ENCODE assay signal across 8 cellular contexts in genomic region chr2:16508061-16508851, GRCh38.
DNase-seq lines count a peak whose midpoint lies in the region; ATAC-seq and TF ChIP-seq lines count a peak whose summit lies in the region.

No MANE protein-coding gene starts in this region.

- H3K27me3 ChIP-seq in H9 (ENCODE audit: insufficient read depth, low read length), result no peaks in the 10 kb centered on the region; the same call in 1 of the 2 replicates
- peaks cover 19% of the 10 kb centered on the region for H3K27me3 ChIP-seq in neural progenitor cell

- no peak overlapping the region for H3K18ac ChIP-seq in H9 (ENCODE audit: insufficient read length, low read depth, low read length)

- WGBS in H9 (ENCODE audit: extremely low coverage, insufficient read length, low lambda C conversion rate), result no CpG with 5 or more reads among the region's 57 CpGs

- H3K27ac ChIP-seq in C4-2B (no peak overlapping the region), H9 (ENCODE audit: insufficient read length, low read depth, low read length) (no peak overlapping the region), RWPE1 (no peak overlapping the region), neural progenitor cell (no peak overlapping the region)

- H3K79me2 ChIP-seq in H9 (ENCODE audit: insufficient read depth, low read length) (no peaks in the 10 kb centered on the region), neural progenitor cell (ENCODE audit: low read depth) (no peaks in the 10 kb centered on the region)

- H3K4ac ChIP-seq in H9 (ENCODE audit: low read depth, low read length), result no peak overlapping the region

- H2BK20ac ChIP-seq in H9 (ENCODE audit: low read depth, low read length, poor library complexity, severe bottlenecking), result no peak overlapping the region

- no peak overlapping the region for H2BK5ac ChIP-seq in H9 (ENCODE audit: insufficient read length, low read length)

- TF ChIP-seq CTCF in C4-2B (conservative IDR thresholded peaks at IDR 0.05), result peak; percentile 88
- peak; percentile 90 for TF ChIP-seq CTCF in H9 (conservative IDR thresholded peaks at IDR 0.05)
- peak; percentile 55; the same call in 1 of the 2 replicates for TF ChIP-seq CTCF in RWPE1 (conservative IDR thresholded peaks at IDR 0.05; ENCODE audit: low read depth)
- TF ChIP-seq CTCF in fibroblast of pulmonary artery (IDR thresholded peaks at IDR 0.05; ENCODE audit: low read length, missing control alignments), result peak; percentile 34
- peak; percentile 87 for TF ChIP-seq CTCF in neural progenitor cell (IDR thresholded peaks at IDR 0.05)

- no peak overlapping the region for H3K56ac ChIP-seq in H9 (ENCODE audit: insufficient read length, low read depth, low read length)

- peaks cover 5% of the 10 kb centered on the region for H3F3A ChIP-seq in neural progenitor cell (ENCODE audit: low read depth)

- CTCF ChIA-PET in RWPE1 (lab: Yijun Ruan, JAX), result interaction anchor here (0.5 to 1.3 kb wide), 11 partner anchors 13 to 871 kb away, joined by 3 to 7 read pairs (median 3); partner anchors contain the start of gene MYCN

- no peaks in the 10 kb centered on the region for H3K79me1 ChIP-seq in H9 (ENCODE audit: insufficient read depth, low read depth, low read length, poor library complexity, severe bottlenecking)

- H3K14ac ChIP-seq in H9 (ENCODE audit: insufficient read depth, low read length), result peak overlapping the region; percentile 41

- H3K9me3 Mint-ChIP-seq in H9, result no peaks in the 10 kb centered on the region
- peaks cover 3% of the 10 kb centered on the region for H3K9me3 Mint-ChIP-seq in neural progenitor cell

- H3K4me1 Mint-ChIP-seq in H9 (peaks cover 12% of the 10 kb centered on the region in 2 experiments), neural progenitor cell (peaks cover 21% of the 10 kb centered on the region)

- H3K4me3 ChIP-seq in fibroblast of pulmonary artery (replicated peaks; ENCODE audit: low read depth, low read length) (no peak overlapping the region), neural progenitor cell (peak overlapping the region; percentile 54)

- H2AK5ac ChIP-seq in H9 (ENCODE audit: insufficient read length, low read length), result no peak overlapping the region

- no peak overlapping the region for H4K5ac ChIP-seq in H9 (ENCODE audit: insufficient read length, low read depth, low read length)

- no peak overlapping the region for H4K91ac ChIP-seq in H9 (ENCODE audit: insufficient read length, low read depth, low read length)

- H4K20me1 ChIP-seq in H9 (ENCODE audit: control insufficient read depth, insufficient read depth, insufficient read length) (no peaks in the 10 kb centered on the region), neural progenitor cell (ENCODE audit: low read depth) (no peaks in the 10 kb centered on the region)

- H2BK12ac ChIP-seq in H9 (ENCODE audit: insufficient read length, low read depth, low read length), result no peak overlapping the region

- no peak overlapping the region for H3T11ph ChIP-seq in H9 (ENCODE audit: low read length)

- DNase-seq in H9, result peak; percentile 76
- DNase-seq in RWPE1 (ENCODE audit: low spot score), result peak; percentile 38
- peak; percentile 9 for DNase-seq in fibroblast of pulmonary artery (ENCODE audit: low read depth)
- DNase-seq in neural progenitor cell (ENCODE audit: low spot score), result peak; percentile 92
- no peak for DNase-seq in activated gamma-delta T cell (lab: John Stamatoyannopoulos, UW)
- no peak for DNase-seq in dedifferentiated amniotic fluid mesenchymal stem cell (ENCODE audit: extremely low spot score)

- no peak overlapping the region for H4K8ac ChIP-seq in H9 (replicated peaks; ENCODE audit: insufficient read length, low read depth, low read length)

- H3K9me3 ChIP-seq in H9 (ENCODE audit: control insufficient read depth, low read depth, low read length) (no peaks in the 10 kb centered on the region), neural progenitor cell (ENCODE audit: low read depth) (no peaks in the 10 kb centered on the region)

- H3K9ac ChIP-seq in H9 (ENCODE audit: extremely low read depth, insufficient read length, low read length), result no peak overlapping the region
- no peak overlapping the region for H3K9ac ChIP-seq in neural progenitor cell

- H3K27ac Mint-ChIP-seq in H9 (no peak overlapping the region), neural progenitor cell (no peak overlapping the region)

- H3K23me2 ChIP-seq in H9 (ENCODE audit: insufficient read length, low read depth, low read length, poor library complexity, severe bottlenecking), result peaks cover 7% of the 10 kb centered on the region

- no peak overlapping the region for H3K23ac ChIP-seq in H9 (ENCODE audit: insufficient read length, low read depth, low read length)

- peak overlapping the region; percentile 63 to 78 for H3K4me3 Mint-ChIP-seq in H9
- H3K4me3 Mint-ChIP-seq in neural progenitor cell, result peak overlapping the region; percentile 79

- no peaks in the 10 kb centered on the region for H3K4me1 ChIP-seq in H9 (ENCODE audit: insufficient read depth, low read length)
- peaks cover 7% of the 10 kb centered on the region for H3K4me1 ChIP-seq in neural progenitor cell

- no peaks in the 10 kb centered on the region for H3K36me3 ChIP-seq in neural progenitor cell

- POLR2A ChIA-PET in RWPE1 (lab: Yijun Ruan, JAX; ENCODE audit: low non-redundant PET), result no interaction called here

- H2AFZ ChIP-seq in H9 (ENCODE audit: low read length) (no peak overlapping the region), neural progenitor cell (replicated peaks) (peak overlapping the region; percentile 27)

- H3K36me3 Mint-ChIP-seq in H9 (ENCODE audit: insufficient read depth in 1 of 3, low read depth in 3 of 3) (no peaks in the 10 kb centered on the region), neural progenitor cell (no peaks in the 10 kb centered on the region)

- H2BK15ac ChIP-seq in H9 (ENCODE audit: low read depth, low read length), result no peak overlapping the region

- H3K4me2 ChIP-seq in H9 (ENCODE audit: insufficient read depth, insufficient read length, low read length) (peak overlapping the region; percentile 63), neural progenitor cell (peak overlapping the region; percentile 82)

- H2BK120ac ChIP-seq in H9 (ENCODE audit: low read depth, low read length, poor library complexity, severe bottlenecking), result no peak overlapping the region

- no peak for ATAC-seq in HG03457 (IDR thresholded peaks at IDR 0.05; ENCODE audit: unreplicated experiment)

- H3K27me3 Mint-ChIP-seq in H9 (ENCODE audit: low read depth) (peaks cover 27% of the 10 kb centered on the region), neural progenitor cell (ENCODE audit: insufficient read depth, low read depth) (peaks cover 10% of the 10 kb centered on the region)

Comparison
In these comparisons a context has a peak if more than half of its experiments do, and no peak if none do; other contexts are left out.
1. CTCF ChIP-seq: peak in every context shown above with its lines; median percentile 90 in H9; 88 in C4-2B; 87 in neural progenitor cell; 55 in RWPE1; 34 in fibroblast of pulmonary artery.
2. DNase-seq: peak in H9 (single experiment), RWPE1 (single experiment), fibroblast of pulmonary artery (single experiment) and neural progenitor cell (single experiment); none in activated gamma-delta T cell (single experiment) and dedifferentiated amniotic fluid mesenchymal stem cell (single experiment).